1 cellular context compared by ENCODE assay signal in genomic region chr16:86519007-86519648, GRCh38.
TF ChIP-seq lines count a peak whose summit lies in the region.

No MANE protein-coding gene starts in this region.

TF ChIP-seq in HepG2, 621 proteins besides CTCF, POLR2A, EP300 and RAD21:
- TF ChIP-seq MAFK (conservative IDR thresholded peaks at IDR 0.05 in 1 of 2, IDR thresholded peaks at IDR 0.05 in 1 of 2; ENCODE audit: low read length in 2 of 2), result 0 out of 4 replicates have a peak, but pooled peaks of 1 of the 2 experiments have one; percentile 2
- TF ChIP-seq, protein P1, sequence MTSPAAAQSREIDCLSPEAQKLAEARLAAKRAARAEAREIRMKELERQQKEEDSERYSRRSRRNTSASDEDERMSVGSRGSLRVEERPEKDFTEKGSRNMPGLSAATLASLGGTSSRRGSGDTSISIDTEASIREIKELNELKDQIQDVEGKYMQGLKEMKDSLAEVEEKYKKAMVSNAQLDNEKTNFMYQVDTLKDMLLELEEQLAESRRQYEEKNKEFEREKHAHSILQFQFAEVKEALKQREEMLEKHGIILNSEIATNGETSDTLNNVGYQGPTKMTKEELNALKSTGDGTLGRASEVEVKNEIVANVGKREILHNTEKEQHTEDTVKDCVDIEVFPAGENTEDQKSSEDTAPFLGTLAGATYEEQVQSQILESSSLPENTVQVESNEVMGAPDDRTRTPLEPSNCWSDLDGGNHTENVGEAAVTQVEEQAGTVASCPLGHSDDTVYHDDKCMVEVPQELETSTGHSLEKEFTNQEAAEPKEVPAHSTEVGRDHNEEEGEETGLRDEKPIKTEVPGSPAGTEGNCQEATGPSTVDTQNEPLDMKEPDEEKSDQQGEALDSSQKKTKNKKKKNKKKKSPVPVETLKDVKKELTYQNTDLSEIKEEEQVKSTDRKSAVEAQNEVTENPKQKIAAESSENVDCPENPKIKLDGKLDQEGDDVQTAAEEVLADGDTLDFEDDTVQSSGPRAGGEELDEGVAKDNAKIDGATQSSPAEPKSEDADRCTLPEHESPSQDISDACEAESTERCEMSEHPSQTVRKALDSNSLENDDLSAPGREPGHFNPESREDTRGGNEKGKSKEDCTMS (CRISPR knock-in tag; conservative IDR thresholded peaks at IDR 0.05), result no peak
TF ChIP-seq in HepG2: peak in this region for 1.
